In genomic region chr21:29788752-29789151, GRCh38 we compare ENCODE assay signal across 1 cellular context.
TF ChIP-seq lines count a peak whose summit lies in the region.

No MANE protein-coding gene starts in this region.

TF ChIP-seq in H1, 55 proteins besides CTCF, POLR2A, EP300 and RAD21 (continued from another document):
- TF ChIP-seq CHD7 (IDR thresholded peaks at IDR 0.05; ENCODE audit: insufficient replicate concordance, low read length) = no peak
